Comparison of ENCODE assay signal across 36 cellular contexts in the genomic region with DNA sequence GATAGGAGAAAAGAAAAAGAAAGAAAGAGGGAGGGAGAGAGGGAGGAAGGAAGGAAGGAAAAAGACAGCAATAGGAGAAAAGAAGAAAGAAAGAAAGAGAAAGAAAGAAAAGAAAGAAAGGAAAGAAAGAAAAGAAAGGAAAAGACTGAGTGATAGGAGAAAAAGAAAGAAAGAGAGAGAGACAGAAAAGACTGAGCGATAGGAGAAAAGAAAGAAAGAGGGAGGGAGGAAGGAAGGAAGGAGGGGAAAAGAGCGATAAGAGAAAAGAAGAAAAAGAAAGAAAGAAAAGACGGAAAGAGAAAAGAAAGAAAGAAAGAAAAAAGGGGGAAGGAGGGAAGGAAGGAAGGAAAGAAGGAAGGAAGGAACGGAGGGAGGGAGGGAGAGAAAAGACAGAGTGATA.
"Had no signal": no experiment of that assay in that cellular context is flagged by ENCODE, and none has a peak within 500 bp of the region (broad histone marks: within the 10 kb centered on the region; RNA-seq: fewer than 3 reads in every experiment).

No MANE protein-coding gene starts in this region.

- DNase-seq: activated CD4-positive, alpha-beta memory T cell treated with anti-CD3 and anti-CD28 coated beads for 36 hours; activated CD4-positive, alpha-beta T cell treated with anti-CD3 and anti-CD28 coated beads for 36 hours; activated CD4-positive, alpha-beta T cell treated with anti-CD3 and anti-CD28 coated beads, Interleukin-2, amount 10 ng/mL, durations not matched to agents 24 days and 14 days; activated CD4-positive, CD25-positive, alpha-beta regulatory T cell; activated CD4-positive, CD25-positive, alpha-beta regulatory T cell treated with anti-CD3 and anti-CD28 coated beads, Interleukin-2, amount 50 U/mL, for 72 hours; activated CD8-positive, alpha-beta memory T cell treated with anti-CD3 and anti-CD28 coated beads, Interleukin-2, amount 10 ng/mL, durations not matched to agents 7 days and 5 days; activated CD8-positive, alpha-beta memory T cell treated with anti-CD3 and anti-CD28 coated beads, Interleukin-2, amount 50 U/mL, for 4 hours; activated CD8-positive, alpha-beta T cell treated with anti-CD3 and anti-CD28 coated beads, Interleukin-2, amount 10 ng/mL, durations not matched to agents 7 days and 5 days; activated effector memory CD4-positive, alpha-beta T cell treated with anti-CD3 and anti-CD28 coated beads, Interleukin-2, amount 50 U/mL, for 16 hours; activated naive CD4-positive, alpha-beta T cell treated with anti-CD3 and anti-CD28 coated beads for 36 hours; activated naive CD8-positive, alpha-beta T cell treated with anti-CD3 and anti-CD28 coated beads for 36 hours; activated naive CD8-positive, alpha-beta T cell treated with anti-CD3 and anti-CD28 coated beads, Interleukin-2, amount 50 U/mL, for 24 hours; activated T-cell treated with anti-CD3 and anti-CD28 coated beads, Interleukin-2, amount 50 U/mL, for 1 hour; activated T-cell treated with anti-CD3 and anti-CD28 coated beads, Interleukin-2, amount 50 U/mL, for 48 hours; adrenal gland; amygdala; aorta; body of pancreas; caudate nucleus; cortex of kidney; dermis blood vessel endothelial cell; effector CD4-positive, alpha-beta T cell; effector memory CD8-positive, alpha-beta T cell; erythroblast; foreskin keratinocyte; gastrocnemius medialis; glutamatergic neuron; heart left ventricle; T-helper 17 cell; T1000; WERI-Rb-1 had no signal

- ATAC-seq: activated CD4-positive, alpha-beta T cell treated with anti-CD3 and anti-CD28 coated beads for 36 hours; activated CD8-positive, alpha-beta memory T cell treated with anti-CD3 and anti-CD28 coated beads, Interleukin-2, amount 10 ng/mL, durations not matched to agents 7 days and 5 days; activated CD8-positive, alpha-beta T cell treated with anti-CD3 and anti-CD28 coated beads, Interleukin-2, amount 10 ng/mL, durations not matched to agents 7 days and 5 days; activated naive CD8-positive, alpha-beta T cell treated with anti-CD3 and anti-CD28 coated beads, Interleukin-2, amount 50 U/mL, for 24 hours; body of pancreas; effector memory CD8-positive, alpha-beta T cell; foreskin keratinocyte; gastrocnemius medialis; heart left ventricle; T-helper 17 cell had no signal

- H3K4me1 Mint-ChIP-seq: activated CD4-positive, alpha-beta T cell treated with anti-CD3 and anti-CD28 coated beads for 36 hours; activated CD4-positive, alpha-beta T cell treated with anti-CD3 and anti-CD28 coated beads, Interleukin-2, amount 10 ng/mL, durations not matched to agents 24 days and 14 days; activated CD8-positive, alpha-beta memory T cell treated with anti-CD3 and anti-CD28 coated beads, Interleukin-2, amount 10 ng/mL, durations not matched to agents 7 days and 5 days; activated naive CD4-positive, alpha-beta T cell treated with anti-CD3 and anti-CD28 coated beads, Interleukin-2, amount 50 U/mL, for 24 hours; activated naive CD8-positive, alpha-beta T cell treated with anti-CD3 and anti-CD28 coated beads for 36 hours; activated naive CD8-positive, alpha-beta T cell treated with anti-CD3 and anti-CD28 coated beads, Interleukin-2, amount 50 U/mL, for 24 hours had no signal

- H3K4me3 Mint-ChIP-seq: activated CD4-positive, alpha-beta memory T cell treated with anti-CD3 and anti-CD28 coated beads for 36 hours; activated CD4-positive, alpha-beta T cell treated with anti-CD3 and anti-CD28 coated beads for 36 hours; activated CD4-positive, alpha-beta T cell treated with anti-CD3 and anti-CD28 coated beads, Interleukin-2, amount 10 ng/mL, durations not matched to agents 24 days and 14 days; activated CD8-positive, alpha-beta memory T cell treated with anti-CD3 and anti-CD28 coated beads, Interleukin-2, amount 10 ng/mL, durations not matched to agents 7 days and 5 days; activated CD8-positive, alpha-beta T cell treated with anti-CD3 and anti-CD28 coated beads, Interleukin-2, amount 10 ng/mL, durations not matched to agents 7 days and 5 days; activated naive CD4-positive, alpha-beta T cell treated with anti-CD3 and anti-CD28 coated beads for 36 hours; activated naive CD4-positive, alpha-beta T cell treated with anti-CD3 and anti-CD28 coated beads, Interleukin-2, amount 50 U/mL, for 24 hours; activated naive CD8-positive, alpha-beta T cell treated with anti-CD3 and anti-CD28 coated beads for 36 hours; activated naive CD8-positive, alpha-beta T cell treated with anti-CD3 and anti-CD28 coated beads, Interleukin-2, amount 50 U/mL, for 24 hours; activated T-helper 1 cell treated with anti-CD3 and anti-CD28 coated beads, Interleukin-12 subunit alpha, Interleukin-12 subunit beta, Interleukin-2, Interleukin-4 antibody, amounts not matched to agents 30 ng/mL and 10 ng/mL and 1 ng/mL, durations not matched to agents 14 hours and 24 hours and 36 hours; effector memory CD8-positive, alpha-beta T cell; T-helper 17 cell; T-helper 2 cell treated with Interferon-gamma antibody and Interleukin-4, amounts not matched to agents 5 μg/mL and 100 μg/mL, for 36 hours had no signal

- H3K27ac Mint-ChIP-seq: activated CD4-positive, alpha-beta memory T cell treated with anti-CD3 and anti-CD28 coated beads for 36 hours; activated CD4-positive, alpha-beta T cell treated with anti-CD3 and anti-CD28 coated beads for 36 hours; activated CD4-positive, alpha-beta T cell treated with anti-CD3 and anti-CD28 coated beads, Interleukin-2, amount 10 ng/mL, durations not matched to agents 24 days and 14 days; activated CD8-positive, alpha-beta memory T cell treated with anti-CD3 and anti-CD28 coated beads, Interleukin-2, amount 10 ng/mL, durations not matched to agents 7 days and 5 days; activated CD8-positive, alpha-beta T cell treated with anti-CD3 and anti-CD28 coated beads, Interleukin-2, amount 10 ng/mL, durations not matched to agents 7 days and 5 days; activated naive CD4-positive, alpha-beta T cell treated with anti-CD3 and anti-CD28 coated beads for 36 hours; activated naive CD4-positive, alpha-beta T cell treated with anti-CD3 and anti-CD28 coated beads, Interleukin-2, amount 50 U/mL, for 24 hours; activated naive CD8-positive, alpha-beta T cell treated with anti-CD3 and anti-CD28 coated beads for 36 hours; activated naive CD8-positive, alpha-beta T cell treated with anti-CD3 and anti-CD28 coated beads, Interleukin-2, amount 50 U/mL, for 24 hours; activated T-helper 1 cell treated with anti-CD3 and anti-CD28 coated beads, Interleukin-12 subunit alpha, Interleukin-12 subunit beta, Interleukin-2, Interleukin-4 antibody, amounts not matched to agents 30 ng/mL and 10 ng/mL and 1 ng/mL, durations not matched to agents 14 hours and 24 hours and 36 hours; activated T-helper 2 cell treated with anti-CD3 and anti-CD28 coated beads, Interferon-gamma antibody, Interleukin-2, Interleukin-4, amounts not matched to agents 10 μg/mL and 5 μg/mL and 100 μg/mL, durations not matched to agents 14 hours and 24 hours and 36 hours; T-helper 2 cell treated with Interferon-gamma antibody and Interleukin-4, amounts not matched to agents 5 μg/mL and 100 μg/mL, for 36 hours had no signal

- H3K27me3 Mint-ChIP-seq: activated CD4-positive, alpha-beta memory T cell treated with anti-CD3 and anti-CD28 coated beads for 36 hours; activated CD4-positive, alpha-beta T cell treated with anti-CD3 and anti-CD28 coated beads for 36 hours; activated naive CD4-positive, alpha-beta T cell treated with anti-CD3 and anti-CD28 coated beads, Interleukin-2, amount 50 U/mL, for 24 hours; T-helper 17 cell had no signal

- H3K36me3 Mint-ChIP-seq: activated CD4-positive, alpha-beta memory T cell treated with anti-CD3 and anti-CD28 coated beads for 36 hours; activated CD8-positive, alpha-beta memory T cell treated with anti-CD3 and anti-CD28 coated beads, Interleukin-2, amount 10 ng/mL, durations not matched to agents 7 days and 5 days; activated naive CD4-positive, alpha-beta T cell treated with anti-CD3 and anti-CD28 coated beads, Interleukin-2, amount 50 U/mL, for 24 hours; activated naive CD8-positive, alpha-beta T cell treated with anti-CD3 and anti-CD28 coated beads for 36 hours had no signal

- H3K36me3 ChIP-seq: adrenal gland, esophagus muscularis mucosa, gastrocnemius medialis, heart left ventricle, WERI-Rb-1 had no signal

- H3K4me1 ChIP-seq: adrenal gland, body of pancreas, esophagus muscularis mucosa, foreskin keratinocyte, gastrocnemius medialis, heart left ventricle had no signal

- H3K9me3 ChIP-seq: adrenal gland, body of pancreas, esophagus muscularis mucosa, gastrocnemius medialis, heart left ventricle had no signal

- H3K27me3 ChIP-seq: adrenal gland, body of pancreas, esophagus muscularis mucosa, foreskin keratinocyte, gastrocnemius medialis, heart left ventricle had no signal

- H3K4me3 ChIP-seq: adrenal gland, body of pancreas, esophagus muscularis mucosa, gastrocnemius medialis, heart left ventricle had no signal

- H3K9me3 Mint-ChIP-seq: activated CD4-positive, alpha-beta memory T cell treated with anti-CD3 and anti-CD28 coated beads for 36 hours; activated CD4-positive, alpha-beta T cell treated with anti-CD3 and anti-CD28 coated beads, Interleukin-2, amount 10 ng/mL, durations not matched to agents 24 days and 14 days; activated naive CD4-positive, alpha-beta T cell treated with anti-CD3 and anti-CD28 coated beads for 36 hours; activated naive CD4-positive, alpha-beta T cell treated with anti-CD3 and anti-CD28 coated beads, Interleukin-2, amount 50 U/mL, for 24 hours; activated naive CD8-positive, alpha-beta T cell treated with anti-CD3 and anti-CD28 coated beads for 36 hours; activated naive CD8-positive, alpha-beta T cell treated with anti-CD3 and anti-CD28 coated beads, Interleukin-2, amount 50 U/mL, for 24 hours; activated T-helper 1 cell treated with anti-CD3 and anti-CD28 coated beads, Interleukin-12 subunit alpha, Interleukin-12 subunit beta, Interleukin-2, Interleukin-4 antibody, amounts not matched to agents 30 ng/mL and 10 ng/mL and 1 ng/mL, durations not matched to agents 14 hours and 24 hours and 36 hours; activated T-helper 2 cell treated with anti-CD3 and anti-CD28 coated beads, Interferon-gamma antibody, Interleukin-2, Interleukin-4, amounts not matched to agents 10 μg/mL and 5 μg/mL and 100 μg/mL, durations not matched to agents 14 hours and 24 hours and 36 hours; effector memory CD8-positive, alpha-beta T cell; T-helper 2 cell treated with Interferon-gamma antibody and Interleukin-4, amounts not matched to agents 5 μg/mL and 100 μg/mL, for 36 hours had no signal

- H3K27ac ChIP-seq: adrenal gland, body of pancreas, esophagus muscularis mucosa, foreskin keratinocyte, gastrocnemius medialis, heart left ventricle, WERI-Rb-1 had no signal
